9 cellular contexts compared by ENCODE assay signal in the genomic region with DNA sequence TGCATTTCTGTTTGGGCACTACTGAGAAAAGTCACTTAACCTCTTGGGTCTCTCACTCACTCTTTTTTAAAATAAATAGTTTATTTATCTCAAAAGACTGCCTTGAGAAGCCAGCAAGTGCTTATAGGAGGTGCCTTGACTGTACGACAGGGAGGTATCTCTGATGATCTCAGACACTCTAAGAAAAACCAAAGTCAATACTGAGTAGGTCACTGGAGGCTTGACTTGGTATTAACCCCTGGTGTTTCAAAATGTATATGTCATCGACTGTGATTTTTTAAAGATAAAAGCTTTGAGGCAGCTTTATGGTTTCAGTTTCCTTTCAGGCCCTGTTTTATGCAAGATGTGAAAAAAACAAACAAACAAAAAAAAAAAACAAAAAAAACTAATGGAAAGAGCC. TPM values are rescaled to one million over a fixed set of nuclear protein-coding genes. Genes with fewer than 3 reads are reported as not detected.
DNase-seq lines count a peak whose midpoint lies in the region; ATAC-seq and TF ChIP-seq lines count a peak whose summit lies in the region.
"Had no signal": no experiment of that assay in that cellular context is flagged by ENCODE, and none has a peak within 500 bp of the region (broad histone marks: within the 10 kb centered on the region; RNA-seq: fewer than 3 reads in every experiment).

No MANE protein-coding gene starts in this region.

- H4K20me1 ChIP-seq in KMS-11 (ENCODE audit: insufficient read depth) = no peaks in the 10 kb centered on the region

- H3K27me3 Mint-ChIP-seq in activated naive CD8-positive, alpha-beta T cell treated with anti-CD3 and anti-CD28 coated beads, Interleukin-2, amount 10 ng/mL, durations not matched to agents 7 days and 5 days = no peaks in the 10 kb centered on the region
- no peaks in the 10 kb centered on the region for H3K27me3 Mint-ChIP-seq in activated naive CD8-positive, alpha-beta T cell treated with anti-CD3 and anti-CD28 coated beads for 36 hours
- H3K27me3 Mint-ChIP-seq in stimulated activated naive CD8-positive, alpha-beta T cell treated with anti-CD3 and anti-CD28 coated beads, Interleukin-15, amount 100 ng/mL, for 72 hours = no peaks in the 10 kb centered on the region

- H3K27ac ChIP-seq in KMS-11 = no peak overlapping the region

- H3K36me3 ChIP-seq in KMS-11 (ENCODE audit: insufficient read depth) = no peaks in the 10 kb centered on the region

- H2AFZ ChIP-seq in KMS-11 (ENCODE audit: low read depth) = no peak overlapping the region

- H3K27ac Mint-ChIP-seq in activated naive CD8-positive, alpha-beta T cell treated with anti-CD3 and anti-CD28 coated beads, Interleukin-2, amount 10 ng/mL, durations not matched to agents 7 days and 5 days = no peak overlapping the region
- no peak overlapping the region for H3K27ac Mint-ChIP-seq in activated naive CD8-positive, alpha-beta T cell treated with anti-CD3 and anti-CD28 coated beads for 36 hours
- peak overlapping the region in 1 of 2 donors; percentile 59 for H3K27ac Mint-ChIP-seq in stimulated activated naive CD8-positive, alpha-beta T cell treated with anti-CD3 and anti-CD28 coated beads, Interleukin-15, amount 100 ng/mL, for 72 hours

- no peak overlapping the region for H3K4me3 ChIP-seq in KMS-11 (IDR thresholded peaks at IDR 0.05; ENCODE audit: insufficient read depth, low read depth, low read length)

- peak overlapping the region; percentile 18 for H3K4me2 ChIP-seq in KMS-11

- H3K27me3 ChIP-seq in KMS-11 (ENCODE audit: insufficient read depth, low read depth) = no peaks in the 10 kb centered on the region

- peaks cover 11% of the 10 kb centered on the region for H3K4me1 Mint-ChIP-seq in activated naive CD8-positive, alpha-beta T cell treated with anti-CD3 and anti-CD28 coated beads, Interleukin-2, amount 10 ng/mL, durations not matched to agents 7 days and 5 days
- peaks cover 6% of the 10 kb centered on the region for H3K4me1 Mint-ChIP-seq in activated naive CD8-positive, alpha-beta T cell treated with anti-CD3 and anti-CD28 coated beads for 36 hours
- peaks cover 4% of the 10 kb centered on the region for H3K4me1 Mint-ChIP-seq in stimulated activated naive CD8-positive, alpha-beta T cell treated with anti-CD3 and anti-CD28 coated beads, Interleukin-15, amount 100 ng/mL, for 72 hours

- no peak for TF ChIP-seq CTCF in KMS-11 (conservative IDR thresholded peaks at IDR 0.05; ENCODE audit: low read depth, low read length)

- ATAC-seq in activated naive CD8-positive, alpha-beta T cell treated with anti-CD3 and anti-CD28 coated beads, Interleukin-2, amount 10 ng/mL, durations not matched to agents 7 days and 5 days (ENCODE audit: low read depth) = peak; percentile 96
- ATAC-seq in HG02642 (IDR thresholded peaks at IDR 0.05; ENCODE audit: poor library complexity, unreplicated experiment) = peak; percentile 35
- ATAC-seq in stimulated activated naive CD8-positive, alpha-beta T cell treated with anti-CD3 and anti-CD28 coated beads, Interleukin-15, amount 100 ng/mL, for 72 hours = peak; percentile 87

- POLR2A ChIA-PET in activated naive CD8-positive, alpha-beta T cell treated with anti-CD3 and anti-CD28 coated beads, Interleukin-2, amount 10 ng/mL, durations not matched to agents 7 days and 5 days (lab: Charles Lee) = interaction anchor here (1.5 kb wide), 1 partner anchor 11 kb away, joined by 3 read pairs; no protein-coding TSS in a partner anchor

- H3K4me1 ChIP-seq in KMS-11 (ENCODE audit: low read depth, poor library complexity, severe bottlenecking) = peaks cover 52% of the 10 kb centered on the region

- DNase-seq in activated naive CD8-positive, alpha-beta T cell treated with anti-CD3 and anti-CD28 coated beads, Interleukin-2, amount 10 ng/mL, durations not matched to agents 7 days and 5 days = no peak
- no peak for DNase-seq in activated naive CD8-positive, alpha-beta T cell treated with anti-CD3 and anti-CD28 coated beads for 36 hours
- DNase-seq in stimulated activated naive CD8-positive, alpha-beta T cell treated with anti-CD3 and anti-CD28 coated beads, Interleukin-15, amount 100 ng/mL, for 72 hours = no peak
- DNase-seq in GM03348 (ENCODE audit: low spot score) = no peak
- DNase-seq in stimulated activated CD4-positive, alpha-beta T cell treated with anti-CD3 and anti-CD28 coated beads, Interleukin-4, amount 100 ng/mL, for 4 hours = no peak
- DNase-seq in stimulated activated naive CD4-positive, alpha-beta T cell (lab: John Stamatoyannopoulos, UW) = no peak
- DNase-seq: mesendoderm had no signal

- H3K36me3 Mint-ChIP-seq in activated naive CD8-positive, alpha-beta T cell treated with anti-CD3 and anti-CD28 coated beads, Interleukin-2, amount 10 ng/mL, durations not matched to agents 7 days and 5 days = peaks cover 17% of the 10 kb centered on the region
- peaks cover 20% of the 10 kb centered on the region for H3K36me3 Mint-ChIP-seq in activated naive CD8-positive, alpha-beta T cell treated with anti-CD3 and anti-CD28 coated beads for 36 hours

- H3K79me2 ChIP-seq in KMS-11 (ENCODE audit: insufficient read depth, low read depth) = peaks cover 6% of the 10 kb centered on the region; the same call in 1 of the 2 replicates

- peaks cover 4% of the 10 kb centered on the region for H3K9me3 Mint-ChIP-seq in activated naive CD8-positive, alpha-beta T cell treated with anti-CD3 and anti-CD28 coated beads, Interleukin-2, amount 10 ng/mL, durations not matched to agents 7 days and 5 days
- H3K9me3 Mint-ChIP-seq in activated naive CD8-positive, alpha-beta T cell treated with anti-CD3 and anti-CD28 coated beads for 36 hours = peaks cover 8% of the 10 kb centered on the region
- peaks cover 6 to 9% of the 10 kb centered on the region in 2 donors for H3K9me3 Mint-ChIP-seq in stimulated activated naive CD8-positive, alpha-beta T cell treated with anti-CD3 and anti-CD28 coated beads, Interleukin-15, amount 100 ng/mL, for 72 hours

- no peak overlapping the region for H3K4me3 Mint-ChIP-seq in activated naive CD8-positive, alpha-beta T cell treated with anti-CD3 and anti-CD28 coated beads, Interleukin-2, amount 10 ng/mL, durations not matched to agents 7 days and 5 days
- H3K4me3 Mint-ChIP-seq in activated naive CD8-positive, alpha-beta T cell treated with anti-CD3 and anti-CD28 coated beads for 36 hours = no peak overlapping the region
- H3K4me3 Mint-ChIP-seq in stimulated activated naive CD8-positive, alpha-beta T cell treated with anti-CD3 and anti-CD28 coated beads, Interleukin-15, amount 100 ng/mL, for 72 hours = no peak overlapping the region

- no peak overlapping the region for H3K9ac ChIP-seq in KMS-11

RNA-seq across cellular contexts. Expression of a gene that starts 33.7 kb away (rescaled TPM):
- 1 to 10 TPM; 7.0 to 8.5 TPM for total RNA-seq in activated naive CD8-positive, alpha-beta T cell treated with anti-CD3 and anti-CD28 coated beads, Interleukin-2, amount 10 ng/mL, durations not matched to agents 7 days and 5 days
- total RNA-seq in activated naive CD8-positive, alpha-beta T cell treated with anti-CD3 and anti-CD28 coated beads for 36 hours = 10 to 100 TPM; 10.8 to 12.1 TPM

Comparison
In these comparisons a context has a peak if more than half of its experiments do, and no peak if none do; other contexts are left out.
1. ATAC-seq: peak in every context shown above with its lines; median percentile 96 in activated naive CD8-positive, alpha-beta T cell treated with anti-CD3 and anti-CD28 coated beads, Interleukin-2, amount 10 ng/mL, durations not matched to agents 7 days and 5 days; 87 in stimulated activated naive CD8-positive, alpha-beta T cell treated with anti-CD3 and anti-CD28 coated beads, Interleukin-15, amount 100 ng/mL, for 72 hours; 35 in HG02642.